Comparison of ENCODE assay signal across 23 cellular contexts in genomic region chr7:35685781-35686180, GRCh38. TPM values are rescaled to one million over a fixed set of nuclear protein-coding genes. Genes with fewer than 3 reads are reported as not detected.
DNase-seq lines count a peak whose midpoint lies in the region; ATAC-seq lines count a peak whose summit lies in the region.
"Had no signal": no experiment of that assay in that cellular context is flagged by ENCODE, and none has a peak within 500 bp of the region (broad histone marks: within the 10 kb centered on the region; RNA-seq: fewer than 3 reads in every experiment).

No MANE protein-coding gene starts in this region.

- no peak overlapping the region for H3K9ac ChIP-seq in Karpas-422 (ENCODE audit: low read length)
- H3K9ac ChIP-seq: BLaER1 had no signal

- H3K4me1 ChIP-seq in Karpas-422 (ENCODE audit: low read length), result peaks cover 3% of the 10 kb centered on the region; the same call in 1 of the 2 replicates
- H3K4me1 ChIP-seq: BE2C had no signal

- H4K20me1 ChIP-seq in Karpas-422 (ENCODE audit: insufficient read depth, low read depth, low read length), result 0 out of 2 replicates have a peak, but pooled peaks cover under 1% of the 10 kb centered on the region

- no peak overlapping the region for H3K4me3 ChIP-seq in Karpas-422 (ENCODE audit: low read length)
- H3K4me3 ChIP-seq: BLaER1, GM12878 had no signal

- DNase-seq in activated naive CD4-positive, alpha-beta T cell treated with anti-CD3 and anti-CD28 coated beads, Interleukin-2, amount 10 ng/mL, durations not matched to agents 7 days and 5 days, result no peak
- peak; percentile 19 for DNase-seq in Karpas-422
- no peak for DNase-seq in activated naive CD4-positive, alpha-beta T cell treated with anti-CD3 and anti-CD28 coated beads, Interleukin-2, amount 50 U/mL, for 72 hours (ENCODE audit: low spot score in 2 of 2)
- DNase-seq: ACHN; BE2C; C1 segment of cervical spinal cord; CD4-positive, alpha-beta memory T cell; CD4-positive, CD25-positive, alpha-beta regulatory T cell; CD8-positive, alpha-beta memory T cell; COR-L47; DMS 273 treated with DMSO at 0.1 percent for 48 hours; DMS153; DMS53; DMS79; DND-41; EL; GDM1 had no signal

- H3K9me2 ChIP-seq in Karpas-422 (replicated peaks; ENCODE audit: insufficient read depth, low read length), result no peaks in the 10 kb centered on the region

- peaks cover 27% of the 10 kb centered on the region for H3K36me3 Mint-ChIP-seq in activated naive CD4-positive, alpha-beta T cell treated with anti-CD3 and anti-CD28 coated beads, Interleukin-2, amount 50 U/mL, for 24 hours
- H3K36me3 Mint-ChIP-seq in activated naive CD4-positive, alpha-beta T cell treated with anti-CD3 and anti-CD28 coated beads, Interleukin-2, amount 10 ng/mL, durations not matched to agents 7 days and 5 days, result peaks cover 57% of the 10 kb centered on the region
- H3K36me3 Mint-ChIP-seq in activated naive CD4-positive, alpha-beta T cell treated with anti-CD3 and anti-CD28 coated beads, Interleukin-2, amount 50 U/mL, for 72 hours, result peaks cover 0 to 24% of the 10 kb centered on the region in 2 donors

- peak overlapping the region; percentile 36 for H3K4me3 Mint-ChIP-seq in activated naive CD4-positive, alpha-beta T cell treated with anti-CD3 and anti-CD28 coated beads, Interleukin-2, amount 50 U/mL, for 24 hours
- H3K4me3 Mint-ChIP-seq in activated naive CD4-positive, alpha-beta T cell treated with anti-CD3 and anti-CD28 coated beads, Interleukin-2, amount 10 ng/mL, durations not matched to agents 7 days and 5 days, result no peak overlapping the region
- H3K4me3 Mint-ChIP-seq: CD14-positive monocyte; CD4-positive, alpha-beta memory T cell; CD4-positive, CD25-positive, alpha-beta regulatory T cell had no signal

- no peak overlapping the region for H2AFZ ChIP-seq in Karpas-422 (ENCODE audit: low read length)

- no peak for ATAC-seq in activated naive CD4-positive, alpha-beta T cell treated with anti-CD3 and anti-CD28 coated beads, Interleukin-2, amount 50 U/mL, for 72 hours
- no peak for ATAC-seq in GM21360 (IDR thresholded peaks at IDR 0.05; ENCODE audit: unreplicated experiment)
- ATAC-seq: GM12878 had no signal

- no peaks in the 10 kb centered on the region for H3K9me3 Mint-ChIP-seq in activated naive CD4-positive, alpha-beta T cell treated with anti-CD3 and anti-CD28 coated beads, Interleukin-2, amount 50 U/mL, for 24 hours
- peaks cover 3% of the 10 kb centered on the region for H3K9me3 Mint-ChIP-seq in activated naive CD4-positive, alpha-beta T cell treated with anti-CD3 and anti-CD28 coated beads, Interleukin-2, amount 10 ng/mL, durations not matched to agents 7 days and 5 days
- H3K9me3 Mint-ChIP-seq in activated naive CD4-positive, alpha-beta T cell treated with anti-CD3 and anti-CD28 coated beads, Interleukin-2, amount 50 U/mL, for 72 hours, result no peaks in the 10 kb centered on the region
- H3K9me3 Mint-ChIP-seq: CD4-positive, alpha-beta memory T cell; CD8-positive, alpha-beta memory T cell had no signal

- CTCF ChIA-PET in activated naive CD4-positive, alpha-beta T cell treated with anti-CD3 and anti-CD28 coated beads, Interleukin-2, amount 10 ng/mL, durations not matched to agents 7 days and 5 days (lab: Charles Lee), result no interaction called here

- H3K9me3 ChIP-seq in Karpas-422 (ENCODE audit: low read length), result no peaks in the 10 kb centered on the region
- H3K9me3 ChIP-seq: BE2C had no signal

- no peaks in the 10 kb centered on the region for H3K27me3 Mint-ChIP-seq in activated naive CD4-positive, alpha-beta T cell treated with anti-CD3 and anti-CD28 coated beads, Interleukin-2, amount 50 U/mL, for 24 hours
- H3K27me3 Mint-ChIP-seq in activated naive CD4-positive, alpha-beta T cell treated with anti-CD3 and anti-CD28 coated beads, Interleukin-2, amount 10 ng/mL, durations not matched to agents 7 days and 5 days, result no peaks in the 10 kb centered on the region
- H3K27me3 Mint-ChIP-seq: CD4-positive, alpha-beta memory T cell; CD4-positive, CD25-positive, alpha-beta regulatory T cell had no signal

- H3K27ac Mint-ChIP-seq in activated naive CD4-positive, alpha-beta T cell treated with anti-CD3 and anti-CD28 coated beads, Interleukin-2, amount 50 U/mL, for 24 hours, result no peak overlapping the region
- H3K27ac Mint-ChIP-seq in activated naive CD4-positive, alpha-beta T cell treated with anti-CD3 and anti-CD28 coated beads, Interleukin-2, amount 10 ng/mL, durations not matched to agents 7 days and 5 days, result no peak overlapping the region
- no peak overlapping the region for H3K27ac Mint-ChIP-seq in activated naive CD4-positive, alpha-beta T cell treated with anti-CD3 and anti-CD28 coated beads, Interleukin-2, amount 50 U/mL, for 72 hours
- H3K27ac Mint-ChIP-seq: CD14-positive monocyte; CD4-positive, alpha-beta memory T cell; CD4-positive, CD25-positive, alpha-beta regulatory T cell had no signal

- no peak overlapping the region for H3K27ac ChIP-seq in Karpas-422 (ENCODE audit: low read length)
- H3K27ac ChIP-seq: 22Rv1, BLaER1 had no signal

- H3K36me3 ChIP-seq in Karpas-422 (ENCODE audit: insufficient read depth, low read length), result no peaks in the 10 kb centered on the region
- H3K36me3 ChIP-seq: BE2C had no signal

- H3K4me2 ChIP-seq in Karpas-422 (ENCODE audit: low read depth, low read length, poor library complexity, severe bottlenecking), result no peak overlapping the region
- H3K4me2 ChIP-seq: BLaER1 had no signal

- peaks cover 29% of the 10 kb centered on the region for H3K79me2 ChIP-seq in Karpas-422 (ENCODE audit: low read length)

- H3K4me1 Mint-ChIP-seq in activated naive CD4-positive, alpha-beta T cell treated with anti-CD3 and anti-CD28 coated beads, Interleukin-2, amount 50 U/mL, for 24 hours, result peaks cover 77% of the 10 kb centered on the region
- peaks cover 68% of the 10 kb centered on the region for H3K4me1 Mint-ChIP-seq in activated naive CD4-positive, alpha-beta T cell treated with anti-CD3 and anti-CD28 coated beads, Interleukin-2, amount 10 ng/mL, durations not matched to agents 7 days and 5 days

- no peaks in the 10 kb centered on the region for H3K27me3 ChIP-seq in Karpas-422 (ENCODE audit: low read length)
- H3K27me3 ChIP-seq: BE2C, BLaER1 had no signal

RNA-seq across cellular contexts. Expression of gene HERPUD2, which starts 9.2 kb away (rescaled TPM):
- total RNA-seq in Karpas-422 (2014; rRNA removed; shearing (Covaris generic); ENCODE audit: low replicate concordance), result 13.7 and 17.3 TPM in 2 replicates
- total RNA-seq in activated naive CD4-positive, alpha-beta T cell treated with anti-CD3 and anti-CD28 coated beads, Interleukin-2, amount 50 U/mL, for 72 hours, result 10 to 100 TPM; 21.9 to 22.3 TPM
